Comparison of ENCODE assay signal across 12 cellular contexts in the genomic region with DNA sequence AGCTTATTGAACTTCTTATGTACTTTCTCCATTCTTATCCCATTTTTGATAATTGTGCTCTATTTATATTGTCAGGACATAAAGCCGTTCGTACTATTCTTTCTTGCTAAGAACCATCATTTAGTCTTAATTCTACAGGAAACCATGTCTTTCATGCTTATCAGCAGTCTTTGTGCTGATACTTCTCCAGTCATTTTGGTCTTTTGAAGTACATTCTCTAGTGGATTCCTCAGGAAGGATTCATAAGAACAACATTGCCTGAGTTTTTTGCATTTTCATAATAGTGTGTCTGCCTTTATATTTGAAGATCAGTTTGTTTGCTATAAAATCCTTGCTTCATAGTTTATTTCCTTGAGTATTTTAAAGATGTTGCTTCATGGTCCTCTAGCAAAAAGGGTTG.
DNase-seq lines count a peak whose midpoint lies in the region; ATAC-seq and TF ChIP-seq lines count a peak whose summit lies in the region.
"Had no signal": no experiment of that assay in that cellular context is flagged by ENCODE, and none has a peak within 500 bp of the region (broad histone marks: within the 10 kb centered on the region; RNA-seq: fewer than 3 reads in every experiment).

No MANE protein-coding gene starts in this region.

- TF ChIP-seq POLR2A in GM18505 (IDR thresholded peaks at IDR 0.05; ENCODE audit: borderline replicate concordance, extremely low read depth, insufficient read depth, insufficient read length) = no peak

- no peaks in the 10 kb centered on the region for H3K36me3 ChIP-seq in adipocyte (ENCODE audit: control insufficient read depth, insufficient read depth, low read length, severe bottlenecking)
- H3K36me3 ChIP-seq: BLaER1 treated with 17β-estradiol and CSF1 and Interleukin-3, amounts not matched to agents 10 nM and 100 nM had no signal

- H3K4me1 ChIP-seq in adipocyte (ENCODE audit: control insufficient read depth, insufficient read depth, low read length) = no peaks in the 10 kb centered on the region
- H3K4me1 ChIP-seq: BLaER1 treated with 17β-estradiol and CSF1 and Interleukin-3, amounts not matched to agents 10 nM and 100 nM had no signal

- H3K27me3 ChIP-seq in adipocyte (replicated peaks; ENCODE audit: control insufficient read depth, insufficient read depth, low read length) = no peaks in the 10 kb centered on the region
- H3K27me3 ChIP-seq: BLaER1 treated with 17β-estradiol and CSF1 and Interleukin-3, amounts not matched to agents 10 nM and 100 nM had no signal

- no peaks in the 10 kb centered on the region for H3K9me3 ChIP-seq in adipocyte (ENCODE audit: control insufficient read depth, low read length)
- H3K9me3 ChIP-seq: BLaER1 treated with 17β-estradiol and CSF1 and Interleukin-3, amounts not matched to agents 10 nM and 100 nM had no signal

- TF ChIP-seq CTCF in choroid plexus epithelial cell (conservative IDR thresholded peaks at IDR 0.05; ENCODE audit: low read depth, low read length) = no peak

- peak; percentile 19 for DNase-seq in adipocyte (ENCODE audit: low read depth)
- DNase-seq in choroid plexus epithelial cell (ENCODE audit: low read depth) = peak; percentile 62
- DNase-seq in non-pigmented ciliary epithelial cell (ENCODE audit: low read depth) = peak; percentile 9
- DNase-seq in cardiac septum (ENCODE audit: low spot score) = no peak
- DNase-seq: CD4-positive, CD25-positive, alpha-beta regulatory T cell; DMS53; GOT3; H9; KBM-7 had no signal

- ATAC-seq in GM21447 (IDR thresholded peaks at IDR 0.05; ENCODE audit: unreplicated experiment) (no peak), GM18505 (IDR thresholded peaks at IDR 0.05; ENCODE audit: unreplicated experiment) (no peak)

- intact Hi-C loops in cardiac septum (cut with DNase I) = no loop called here

- H3K9ac ChIP-seq in adipocyte (ENCODE audit: low read length) = no peak overlapping the region
- H3K9ac ChIP-seq: BLaER1 treated with 17β-estradiol and CSF1 and Interleukin-3, amounts not matched to agents 10 nM and 100 nM had no signal

- H3K4me3 ChIP-seq in adipocyte (ENCODE audit: low read length) = no peak overlapping the region
- no peak overlapping the region for H3K4me3 ChIP-seq in choroid plexus epithelial cell (ENCODE audit: low read depth, low read length)
- H3K4me3 ChIP-seq: BLaER1 treated with 17β-estradiol and CSF1 and Interleukin-3, amounts not matched to agents 10 nM and 100 nM had no signal
